In the genomic region with DNA sequence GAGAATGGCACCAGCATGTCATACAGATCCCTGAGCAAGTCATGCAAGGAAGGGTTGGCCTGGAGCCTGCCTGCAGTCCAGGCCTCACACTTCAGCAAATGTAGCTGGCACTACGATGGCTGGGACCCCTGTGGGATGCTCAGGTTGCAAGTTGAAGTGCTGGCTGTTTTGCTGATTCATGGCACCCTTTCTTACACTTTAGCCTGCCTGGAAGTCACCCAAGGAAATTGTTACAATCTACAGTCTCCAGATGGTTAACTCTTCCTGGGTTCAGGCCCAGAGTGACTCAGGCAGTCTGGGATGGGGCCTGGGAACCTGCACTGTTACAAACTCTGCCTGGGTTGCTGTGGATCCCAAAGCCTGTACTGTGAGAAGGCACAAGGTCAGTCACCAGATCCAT, we compare ENCODE assay signal across 2 cellular contexts.
TF ChIP-seq lines count a peak whose summit lies in the region.

No MANE protein-coding gene starts in this region.

TF ChIP-seq in GM23338, 12 proteins besides CTCF, POLR2A, EP300 and RAD21 (continued from another document):
- TF ChIP-seq, protein P1, sequence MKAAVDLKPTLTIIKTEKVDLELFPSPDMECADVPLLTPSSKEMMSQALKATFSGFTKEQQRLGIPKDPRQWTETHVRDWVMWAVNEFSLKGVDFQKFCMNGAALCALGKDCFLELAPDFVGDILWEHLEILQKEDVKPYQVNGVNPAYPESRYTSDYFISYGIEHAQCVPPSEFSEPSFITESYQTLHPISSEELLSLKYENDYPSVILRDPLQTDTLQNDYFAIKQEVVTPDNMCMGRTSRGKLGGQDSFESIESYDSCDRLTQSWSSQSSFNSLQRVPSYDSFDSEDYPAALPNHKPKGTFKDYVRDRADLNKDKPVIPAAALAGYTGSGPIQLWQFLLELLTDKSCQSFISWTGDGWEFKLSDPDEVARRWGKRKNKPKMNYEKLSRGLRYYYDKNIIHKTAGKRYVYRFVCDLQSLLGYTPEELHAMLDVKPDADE (IDR thresholded peaks at IDR 0.05), result no peak
- TF ChIP-seq STAT1 (IDR thresholded peaks at IDR 0.05; ENCODE audit: unreplicated experiment), result no peak

TF ChIP-seq in H1, 55 proteins besides CTCF, POLR2A, EP300 and RAD21 (continued from another document):
- TF ChIP-seq ZNF274 (IDR thresholded peaks at IDR 0.05; ENCODE audit: borderline replicate concordance, extremely low read depth, low read length), result no peak
